In genomic region chr5:143106175-143106574, GRCh38 we compare ENCODE assay signal across 8 cellular contexts.
A peak's percentile ranks its signal among the peaks of the same experiment; 100 is the strongest.
DNase-seq lines count a peak whose midpoint lies in the region; ATAC-seq and TF ChIP-seq lines count a peak whose summit lies in the region.

No MANE protein-coding gene starts in this region.

- peaks cover 9% of the 10 kb centered on the region for H3K4me1 Mint-ChIP-seq in glutamatergic neuron (ENCODE audit: low read depth, unreplicated experiment)

- H3K27me3 Mint-ChIP-seq in glutamatergic neuron (ENCODE audit: unreplicated experiment), result peaks cover 2% of the 10 kb centered on the region

- ATAC-seq in HG03439 (IDR thresholded peaks at IDR 0.05; ENCODE audit: unreplicated experiment) (no peak), GM18870 (IDR thresholded peaks at IDR 0.05; ENCODE audit: unreplicated experiment) (no peak)

- H3K36me3 Mint-ChIP-seq in glutamatergic neuron (ENCODE audit: unreplicated experiment), result no peaks in the 10 kb centered on the region

- peak; percentile 33 for DNase-seq in COLO668 (lab: John Stamatoyannopoulos, UW; ENCODE audit: unreplicated experiment)
- DNase-seq in LHCN-M2 (ENCODE audit: low read depth), result peak; percentile 97
- DNase-seq in amniotic epithelial cell (ENCODE audit: low read depth), result peak; percentile 72
- DNase-seq in kidney tubule cell (ENCODE audit: low spot score), result peak; percentile 75
- no peak for DNase-seq in glutamatergic neuron
- no peak for DNase-seq in effector CD4-positive, alpha-beta T cell

- peaks cover 2% of the 10 kb centered on the region for H3K9me3 Mint-ChIP-seq in glutamatergic neuron (ENCODE audit: unreplicated experiment)

- no peak for TF ChIP-seq CTCF in glutamatergic neuron (IDR thresholded peaks at IDR 0.05; ENCODE audit: partially characterized antibody, unreplicated experiment)

- no peak overlapping the region for H3K4me3 Mint-ChIP-seq in glutamatergic neuron (ENCODE audit: unreplicated experiment)

- H3K27ac Mint-ChIP-seq in glutamatergic neuron (ENCODE audit: unreplicated experiment), result no peak overlapping the region

Comparison
In these comparisons a context has a peak if more than half of its experiments do, and no peak if none do; other contexts are left out.
1. DNase-seq: peak in COLO668 (single experiment), LHCN-M2 (single experiment), amniotic epithelial cell (single experiment) and kidney tubule cell (single experiment); none in glutamatergic neuron (single experiment) and effector CD4-positive, alpha-beta T cell (single experiment).